Comparison of ENCODE assay signal across 1 cellular context in the genomic region with DNA sequence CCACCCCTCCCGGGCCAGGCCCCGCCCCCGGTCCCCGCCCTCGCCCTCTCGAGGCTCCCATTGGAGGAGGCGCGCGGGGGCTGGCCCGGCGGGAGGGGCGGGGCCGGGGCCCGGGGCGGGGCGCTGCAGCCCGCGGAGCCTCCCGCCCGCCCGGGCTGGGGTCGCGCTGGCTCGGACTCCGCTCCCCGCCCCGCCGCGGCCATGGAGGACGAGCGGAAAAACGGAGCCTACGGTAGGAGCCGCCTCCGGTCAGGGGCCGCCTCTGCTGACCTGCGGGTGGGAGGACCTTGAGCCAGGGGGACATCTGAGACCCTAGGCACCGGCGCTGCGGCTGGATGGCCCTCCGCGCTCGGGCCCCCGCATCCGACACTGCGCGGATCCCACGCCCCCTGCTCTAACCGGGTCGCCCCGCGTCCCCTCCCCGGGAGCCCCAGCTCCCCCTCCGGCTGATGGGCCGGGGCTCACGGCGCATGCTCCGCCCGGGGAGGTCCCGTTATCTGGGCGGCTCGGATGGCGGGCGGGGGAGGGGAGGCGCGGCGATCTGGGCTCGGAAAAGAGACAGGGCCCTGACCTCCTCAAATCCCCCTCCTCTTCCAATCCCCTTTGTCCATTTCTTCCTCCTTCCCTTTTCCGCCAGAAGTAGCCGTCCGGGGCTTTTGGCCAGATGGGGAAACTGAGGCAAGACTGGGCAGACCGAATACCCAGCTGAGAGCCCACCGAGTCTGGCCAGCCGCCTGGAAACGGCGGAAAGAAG.
TF ChIP-seq lines count a peak whose summit lies in the region.

No MANE protein-coding gene starts in this region.

TF ChIP-seq in K562, 482 proteins besides CTCF, POLR2A, EP300 and RAD21 (continued from another document and continues in another):
- TF ChIP-seq JUN (IDR thresholded peaks at IDR 0.05; ENCODE audit: borderline replicate concordance, low read depth, low read length) (no peak), JUN (CRISPR knock-in tag; IDR thresholded peaks at IDR 0.05; ENCODE audit: borderline replicate concordance) (no peak), YBX1 (IDR thresholded peaks at IDR 0.05) (no peak), TAF9B (IDR thresholded peaks at IDR 0.05; ENCODE audit: partially characterized antibody) (no peak), KDM4B (IDR thresholded peaks at IDR 0.05; ENCODE audit: borderline replicate concordance in 2 of 2, low read depth in 1 of 2) (0 out of 4 replicates have a peak, but pooled peaks of 1 of the 2 experiments have one; percentile 39), ZNF507 (tag; conservative IDR thresholded peaks at IDR 0.05) (no peak), ZNF408 (CRISPR knock-in tag; IDR thresholded peaks at IDR 0.05; ENCODE audit: low read depth) (no peak), KDM5B (IDR thresholded peaks at IDR 0.05; ENCODE audit: insufficient replicate concordance, low read depth, low read length) (peak; percentile 29), PCBP1 (IDR thresholded peaks at IDR 0.05; ENCODE audit: low read depth, low read length, poor library complexity, severe bottlenecking) (peak; percentile 62), NFYB (IDR thresholded peaks at IDR 0.05; ENCODE audit: extremely low read depth, insufficient read length) (no peak), RBM25 (IDR thresholded peaks at IDR 0.05; ENCODE audit: low read depth, low read length, severe bottlenecking) (no peak), ZBED1 (IDR thresholded peaks at IDR 0.05) (no peak), CXXC5 (CRISPR knock-in tag; IDR thresholded peaks at IDR 0.05) (peak; percentile 43), NR3C1 (CRISPR knock-in tag; IDR thresholded peaks at IDR 0.05) (0 out of 2 replicates have a peak, but pooled peaks have one; percentile 45), U2AF2 (optimal IDR thresholded peaks at IDR 0.05; ENCODE audit: low read depth, low read length) (no peak), POLR2G (IDR thresholded peaks at IDR 0.05; ENCODE audit: low read depth, low read length) (peak; percentile 75), POLR2B (IDR thresholded peaks at IDR 0.05; ENCODE audit: low read depth, partially characterized antibody) (peak; percentile 32), ZNF354B (CRISPR knock-in tag; IDR thresholded peaks at IDR 0.05) (no peak), DPF2 (IDR thresholded peaks at IDR 0.05) (0 out of 2 replicates have a peak, but pooled peaks have one; percentile 43), MED1 (CRISPR knock-in tag; IDR thresholded peaks at IDR 0.05; ENCODE audit: borderline replicate concordance) (no peak), SIN3A (IDR thresholded peaks at IDR 0.05; ENCODE audit: borderline replicate concordance in 2 of 2, control insufficient read depth in 1 of 2, low read depth in 2 of 2, low read length in 2 of 2) (no peak), ZNF24 (IDR thresholded peaks at IDR 0.05) (no peak), MYNN (IDR thresholded peaks at IDR 0.05) (no peak), MYNN (CRISPR knock-in tag; IDR thresholded peaks at IDR 0.05) (no peak), NCOA6 (IDR thresholded peaks at IDR 0.05) (no peak), NCOA1 (IDR thresholded peaks at IDR 0.05; ENCODE audit: low read depth) (0 out of 2 replicates have a peak, but pooled peaks have one; percentile 25), PHTF2 (CRISPR knock-in tag; IDR thresholded peaks at IDR 0.05) (no peak), MTA3 (IDR thresholded peaks at IDR 0.05; ENCODE audit: borderline replicate concordance) (peak; percentile 60; the same call in 1 of the 2 replicates), FIP1L1 (IDR thresholded peaks at IDR 0.05; ENCODE audit: low read depth, low read length, poor library complexity, severe bottlenecking) (no peak), ZNF384 (IDR thresholded peaks at IDR 0.05; ENCODE audit: low read depth, low read length) (no peak), NFATC3 (IDR thresholded peaks at IDR 0.05) (no peak), PHF21A (IDR thresholded peaks at IDR 0.05; ENCODE audit: borderline replicate concordance, low read depth) (no peak), SOX6 (IDR thresholded peaks at IDR 0.05) (no peak), PRPF4 (IDR thresholded peaks at IDR 0.05; ENCODE audit: insufficient read depth, low read depth, low read length, poor library complexity, severe bottlenecking) (no peak), NR2C2 (CRISPR knock-in tag; IDR thresholded peaks at IDR 0.05) (no peak), NR2C2 (tag; IDR thresholded peaks at IDR 0.05) (no peak), ESRRA (IDR thresholded peaks at IDR 0.05; ENCODE audit: borderline replicate concordance, low read depth) (no peak), NR2F6 (CRISPR knock-in tag; IDR thresholded peaks at IDR 0.05) (no peak), NR2C1 (IDR thresholded peaks at IDR 0.05) (no peak), NR2C1 (tag; IDR thresholded peaks at IDR 0.05) (no peak), ARHGAP35 (IDR thresholded peaks at IDR 0.05; ENCODE audit: partially characterized antibody) (no peak), XRCC5 (IDR thresholded peaks at IDR 0.05; ENCODE audit: low read depth, low read length) (no peak), ETV1 (tag; conservative IDR thresholded peaks at IDR 0.05; ENCODE audit: low read depth) (no peak), ZNF75A (CRISPR knock-in tag; IDR thresholded peaks at IDR 0.05) (no peak), POLR2H (tag; IDR thresholded peaks at IDR 0.05; ENCODE audit: low read depth) (no peak), KLF10 (CRISPR knock-in tag; IDR thresholded peaks at IDR 0.05) (no peak), U2AF1 (optimal IDR thresholded peaks at IDR 0.05; ENCODE audit: low read depth, low read length) (no peak), CBX2 (IDR thresholded peaks at IDR 0.05; ENCODE audit: insufficient read depth, low read length, poor library complexity, severe bottlenecking) (no peak), NFRKB (IDR thresholded peaks at IDR 0.05; ENCODE audit: low read depth) (0 out of 2 replicates have a peak, but pooled peaks have one; percentile 50)
- TF ChIP-seq, protein P1, sequence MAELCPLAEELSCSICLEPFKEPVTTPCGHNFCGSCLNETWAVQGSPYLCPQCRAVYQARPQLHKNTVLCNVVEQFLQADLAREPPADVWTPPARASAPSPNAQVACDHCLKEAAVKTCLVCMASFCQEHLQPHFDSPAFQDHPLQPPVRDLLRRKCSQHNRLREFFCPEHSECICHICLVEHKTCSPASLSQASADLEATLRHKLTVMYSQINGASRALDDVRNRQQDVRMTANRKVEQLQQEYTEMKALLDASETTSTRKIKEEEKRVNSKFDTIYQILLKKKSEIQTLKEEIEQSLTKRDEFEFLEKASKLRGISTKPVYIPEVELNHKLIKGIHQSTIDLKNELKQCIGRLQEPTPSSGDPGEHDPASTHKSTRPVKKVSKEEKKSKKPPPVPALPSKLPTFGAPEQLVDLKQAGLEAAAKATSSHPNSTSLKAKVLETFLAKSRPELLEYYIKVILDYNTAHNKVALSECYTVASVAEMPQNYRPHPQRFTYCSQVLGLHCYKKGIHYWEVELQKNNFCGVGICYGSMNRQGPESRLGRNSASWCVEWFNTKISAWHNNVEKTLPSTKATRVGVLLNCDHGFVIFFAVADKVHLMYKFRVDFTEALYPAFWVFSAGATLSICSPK (IDR thresholded peaks at IDR 0.05; ENCODE audit: borderline replicate concordance), result no peak
- TF ChIP-seq, protein P2, sequence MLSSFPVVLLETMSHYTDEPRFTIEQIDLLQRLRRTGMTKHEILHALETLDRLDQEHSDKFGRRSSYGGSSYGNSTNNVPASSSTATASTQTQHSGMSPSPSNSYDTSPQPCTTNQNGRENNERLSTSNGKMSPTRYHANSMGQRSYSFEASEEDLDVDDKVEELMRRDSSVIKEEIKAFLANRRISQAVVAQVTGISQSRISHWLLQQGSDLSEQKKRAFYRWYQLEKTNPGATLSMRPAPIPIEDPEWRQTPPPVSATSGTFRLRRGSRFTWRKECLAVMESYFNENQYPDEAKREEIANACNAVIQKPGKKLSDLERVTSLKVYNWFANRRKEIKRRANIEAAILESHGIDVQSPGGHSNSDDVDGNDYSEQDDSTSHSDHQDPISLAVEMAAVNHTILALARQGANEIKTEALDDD (IDR thresholded peaks at IDR 0.05), result no peak
- TF ChIP-seq, protein P3, sequence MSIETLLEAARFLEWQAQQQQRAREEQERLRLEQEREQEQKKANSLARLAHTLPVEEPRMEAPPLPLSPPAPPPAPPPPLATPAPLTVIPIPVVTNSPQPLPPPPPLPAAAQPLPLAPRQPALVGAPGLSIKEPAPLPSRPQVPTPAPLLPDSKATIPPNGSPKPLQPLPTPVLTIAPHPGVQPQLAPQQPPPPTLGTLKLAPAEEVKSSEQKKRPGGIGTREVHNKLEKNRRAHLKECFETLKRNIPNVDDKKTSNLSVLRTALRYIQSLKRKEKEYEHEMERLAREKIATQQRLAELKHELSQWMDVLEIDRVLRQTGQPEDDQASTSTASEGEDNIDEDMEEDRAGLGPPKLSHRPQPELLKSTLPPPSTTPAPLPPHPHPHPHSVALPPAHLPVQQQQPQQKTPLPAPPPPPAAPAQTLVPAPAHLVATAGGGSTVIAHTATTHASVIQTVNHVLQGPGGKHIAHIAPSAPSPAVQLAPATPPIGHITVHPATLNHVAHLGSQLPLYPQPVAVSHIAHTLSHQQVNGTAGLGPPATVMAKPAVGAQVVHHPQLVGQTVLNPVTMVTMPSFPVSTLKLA (conservative IDR thresholded peaks at IDR 0.05), result peak in 1 of 2 experiments; percentile 50; a peak in 1 of 4 replicates
- TF ChIP-seq, protein P4, sequence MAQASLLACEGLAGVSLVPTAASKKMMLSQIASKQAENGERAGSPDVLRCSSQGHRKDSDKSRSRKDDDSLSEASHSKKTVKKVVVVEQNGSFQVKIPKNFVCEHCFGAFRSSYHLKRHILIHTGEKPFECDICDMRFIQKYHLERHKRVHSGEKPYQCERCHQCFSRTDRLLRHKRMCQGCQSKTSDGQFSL (CRISPR knock-in tag; IDR thresholded peaks at IDR 0.05), result no peak
- TF ChIP-seq, protein P4 (tag; IDR thresholded peaks at IDR 0.05), result no peak
- TF ChIP-seq, protein P5, sequence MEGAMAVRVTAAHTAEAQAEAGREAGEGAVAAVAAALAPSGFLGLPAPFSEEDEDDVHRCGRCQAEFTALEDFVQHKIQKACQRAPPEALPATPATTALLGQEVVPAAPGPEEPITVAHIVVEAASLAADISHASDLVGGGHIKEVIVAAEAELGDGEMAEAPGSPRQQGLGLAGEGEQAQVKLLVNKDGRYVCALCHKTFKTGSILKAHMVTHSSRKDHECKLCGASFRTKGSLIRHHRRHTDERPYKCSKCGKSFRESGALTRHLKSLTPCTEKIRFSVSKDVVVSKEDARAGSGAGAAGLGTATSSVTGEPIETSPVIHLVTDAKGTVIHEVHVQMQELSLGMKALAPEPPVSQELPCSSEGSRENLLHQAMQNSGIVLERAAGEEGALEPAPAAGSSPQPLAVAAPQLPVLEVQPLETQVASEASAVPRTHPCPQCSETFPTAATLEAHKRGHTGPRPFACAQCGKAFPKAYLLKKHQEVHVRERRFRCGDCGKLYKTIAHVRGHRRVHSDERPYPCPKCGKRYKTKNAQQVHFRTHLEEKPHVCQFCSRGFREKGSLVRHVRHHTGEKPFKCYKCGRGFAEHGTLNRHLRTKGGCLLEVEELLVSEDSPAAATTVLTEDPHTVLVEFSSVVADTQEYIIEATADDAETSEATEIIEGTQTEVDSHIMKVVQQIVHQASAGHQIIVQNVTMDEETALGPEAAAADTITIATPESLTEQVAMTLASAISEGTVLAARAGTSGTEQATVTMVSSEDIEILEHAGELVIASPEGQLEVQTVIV (CRISPR knock-in tag; IDR thresholded peaks at IDR 0.05; ENCODE audit: borderline replicate concordance), result no peak
- TF ChIP-seq, protein P6, sequence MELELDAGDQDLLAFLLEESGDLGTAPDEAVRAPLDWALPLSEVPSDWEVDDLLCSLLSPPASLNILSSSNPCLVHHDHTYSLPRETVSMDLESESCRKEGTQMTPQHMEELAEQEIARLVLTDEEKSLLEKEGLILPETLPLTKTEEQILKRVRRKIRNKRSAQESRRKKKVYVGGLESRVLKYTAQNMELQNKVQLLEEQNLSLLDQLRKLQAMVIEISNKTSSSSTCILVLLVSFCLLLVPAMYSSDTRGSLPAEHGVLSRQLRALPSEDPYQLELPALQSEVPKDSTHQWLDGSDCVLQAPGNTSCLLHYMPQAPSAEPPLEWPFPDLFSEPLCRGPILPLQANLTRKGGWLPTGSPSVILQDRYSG (tag; conservative IDR thresholded peaks at IDR 0.05; ENCODE audit: low read depth), result no peak
- TF ChIP-seq, protein P7, sequence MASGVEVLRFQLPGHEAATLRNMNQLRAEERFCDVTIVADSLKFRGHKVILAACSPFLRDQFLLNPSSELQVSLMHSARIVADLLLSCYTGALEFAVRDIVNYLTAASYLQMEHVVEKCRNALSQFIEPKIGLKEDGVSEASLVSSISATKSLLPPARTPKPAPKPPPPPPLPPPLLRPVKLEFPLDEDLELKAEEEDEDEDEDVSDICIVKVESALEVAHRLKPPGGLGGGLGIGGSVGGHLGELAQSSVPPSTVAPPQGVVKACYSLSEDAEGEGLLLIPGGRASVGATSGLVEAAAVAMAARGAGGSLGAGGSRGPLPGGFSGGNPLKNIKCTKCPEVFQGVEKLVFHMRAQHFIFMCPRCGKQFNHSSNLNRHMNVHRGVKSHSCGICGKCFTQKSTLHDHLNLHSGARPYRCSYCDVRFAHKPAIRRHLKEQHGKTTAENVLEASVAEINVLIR (CRISPR knock-in tag; IDR thresholded peaks at IDR 0.05), result no peak
- TF ChIP-seq, protein P8, sequence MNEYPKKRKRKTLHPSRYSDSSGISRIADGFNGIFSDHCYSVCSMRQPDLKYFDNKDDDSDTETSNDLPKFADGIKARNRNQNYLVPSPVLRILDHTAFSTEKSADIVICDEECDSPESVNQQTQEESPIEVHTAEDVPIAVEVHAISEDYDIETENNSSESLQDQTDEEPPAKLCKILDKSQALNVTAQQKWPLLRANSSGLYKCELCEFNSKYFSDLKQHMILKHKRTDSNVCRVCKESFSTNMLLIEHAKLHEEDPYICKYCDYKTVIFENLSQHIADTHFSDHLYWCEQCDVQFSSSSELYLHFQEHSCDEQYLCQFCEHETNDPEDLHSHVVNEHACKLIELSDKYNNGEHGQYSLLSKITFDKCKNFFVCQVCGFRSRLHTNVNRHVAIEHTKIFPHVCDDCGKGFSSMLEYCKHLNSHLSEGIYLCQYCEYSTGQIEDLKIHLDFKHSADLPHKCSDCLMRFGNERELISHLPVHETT (CRISPR knock-in tag; conservative IDR thresholded peaks at IDR 0.05 in 1 of 2, IDR thresholded peaks at IDR 0.05 in 1 of 2), result no peak; a peak in 2 of 4 replicates
- TF ChIP-seq, protein P9, sequence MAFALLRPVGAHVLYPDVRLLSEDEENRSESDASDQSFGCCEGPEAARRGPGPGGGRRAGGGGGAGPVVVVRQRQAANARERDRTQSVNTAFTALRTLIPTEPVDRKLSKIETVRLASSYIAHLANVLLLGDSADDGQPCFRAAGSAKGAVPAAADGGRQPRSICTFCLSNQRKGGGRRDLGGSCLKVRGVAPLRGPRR (CRISPR knock-in tag; IDR thresholded peaks at IDR 0.05), result 0 out of 2 replicates have a peak, but pooled peaks have one; percentile 21
